14 cellular contexts compared by ENCODE assay signal in genomic region chr4:153519677-153520076, GRCh38. TPM values are rescaled to one million over a fixed set of nuclear protein-coding genes. Genes with fewer than 3 reads are reported as not detected.
DNase-seq lines count a peak whose midpoint lies in the region; ATAC-seq and TF ChIP-seq lines count a peak whose summit lies in the region.
"Had no signal": no experiment of that assay in that cellular context is flagged by ENCODE, and none has a peak within 500 bp of the region (broad histone marks: within the 10 kb centered on the region; RNA-seq: fewer than 3 reads in every experiment).

No MANE protein-coding gene starts in this region.

- H3K27ac Mint-ChIP-seq in Caco-2 (ENCODE audit: unreplicated experiment): peak overlapping the region; percentile 84
- peak overlapping the region; percentile 85 for H3K27ac Mint-ChIP-seq in activated naive CD8-positive, alpha-beta T cell treated with anti-CD3 and anti-CD28 coated beads for 36 hours
- peak overlapping the region; percentile 90 to 92 for H3K27ac Mint-ChIP-seq in natural killer cell

- intact Hi-C loops in Caco-2 (cut with micrococcal nuclease; ENCODE audit: unreplicated experiment): loop anchor here (1.0 to 2.0 kb wide), 4 partner anchors 33 to 55 kb away; partner anchors contain the start of gene TMEM131L
- intact Hi-C loops in natural killer cell (cut with micrococcal nuclease): loop anchor here (5.0 kb wide), 1 partner anchor 82 kb away; no protein-coding TSS in a partner anchor

- H3K4me3 ChIP-seq in Caco-2 (ENCODE audit: low read depth, low read length): no peak overlapping the region

- no peaks in the 10 kb centered on the region for H3K27me3 Mint-ChIP-seq in Caco-2 (ENCODE audit: insufficient read depth, unreplicated experiment)
- H3K27me3 Mint-ChIP-seq in activated naive CD8-positive, alpha-beta T cell treated with anti-CD3 and anti-CD28 coated beads for 36 hours: no peaks in the 10 kb centered on the region
- no peaks in the 10 kb centered on the region for H3K27me3 Mint-ChIP-seq in natural killer cell (ENCODE audit: low read depth in 2 of 2)

- H3K4me3 Mint-ChIP-seq in Caco-2 (ENCODE audit: unreplicated experiment) (peak overlapping the region; percentile 11), natural killer cell (peak overlapping the region; percentile 87)
- H3K4me3 Mint-ChIP-seq in activated naive CD8-positive, alpha-beta T cell treated with anti-CD3 and anti-CD28 coated beads for 36 hours: no peak overlapping the region
- H3K4me3 Mint-ChIP-seq: WTC11 had no signal

- ATAC-seq in natural killer cell (no peak), HG02763 (IDR thresholded peaks at IDR 0.05; ENCODE audit: unreplicated experiment) (no peak)
- ATAC-seq: foreskin keratinocyte, WTC11 had no signal

- no peaks in the 10 kb centered on the region for H3K9me3 ChIP-seq in Caco-2

- peaks cover 53% of the 10 kb centered on the region for H3K4me1 Mint-ChIP-seq in Caco-2 (ENCODE audit: low read depth, unreplicated experiment)
- peaks cover 78% of the 10 kb centered on the region for H3K4me1 Mint-ChIP-seq in activated naive CD8-positive, alpha-beta T cell treated with anti-CD3 and anti-CD28 coated beads for 36 hours
- peaks cover 85 to 86% of the 10 kb centered on the region in 2 donors for H3K4me1 Mint-ChIP-seq in natural killer cell

- H3K9me3 Mint-ChIP-seq in Caco-2 (ENCODE audit: unreplicated experiment): no peaks in the 10 kb centered on the region
- H3K9me3 Mint-ChIP-seq in activated naive CD8-positive, alpha-beta T cell treated with anti-CD3 and anti-CD28 coated beads for 36 hours: no peaks in the 10 kb centered on the region
- H3K9me3 Mint-ChIP-seq in natural killer cell: no peaks in the 10 kb centered on the region
- H3K9me3 Mint-ChIP-seq: WTC11 had no signal

- POLR2A ChIA-PET in Caco-2 (lab: Charles Lee): interaction anchor here (1.2 kb wide), 1 partner anchor 54 kb away, joined by 5 read pairs; the partner anchor contains the start of gene TMEM131L

- BruUV-seq in Caco-2 (replicated peaks; lab: Mats Ljungman, UMichigan): TSS peak; percentile 69

- peaks cover 36% of the 10 kb centered on the region for H3K36me3 Mint-ChIP-seq in Caco-2 (ENCODE audit: insufficient read depth, unreplicated experiment)
- peaks cover 66% of the 10 kb centered on the region for H3K36me3 Mint-ChIP-seq in activated naive CD8-positive, alpha-beta T cell treated with anti-CD3 and anti-CD28 coated beads for 36 hours
- H3K36me3 Mint-ChIP-seq in natural killer cell: no peaks in the 10 kb centered on the region
- H3K36me3 Mint-ChIP-seq: WTC11 had no signal

- H3K36me3 ChIP-seq in Caco-2 (ENCODE audit: control insufficient read depth, insufficient read depth, low read length): no peaks in the 10 kb centered on the region

- DNase-seq in Caco-2: no peak
- peak; percentile 75 for DNase-seq in LHCN-M2 (ENCODE audit: low read depth)
- no peak for DNase-seq in activated naive CD8-positive, alpha-beta T cell treated with anti-CD3 and anti-CD28 coated beads for 36 hours
- DNase-seq in natural killer cell: no peak
- no peak for DNase-seq in AG08396 (ENCODE audit: low spot score)
- DNase-seq in effector CD8-positive, alpha-beta T cell (lab: John Stamatoyannopoulos, UW): no peak
- DNase-seq: dermis blood vessel endothelial cell; DMS 273 treated with DMSO at 0.1 percent for 48 hours; foreskin keratinocyte; NCI-H510A; nucleus accumbens; stimulated activated naive CD4-positive, alpha-beta T cell treated with Interleukin-2 at 50 U/mL for 16 hours had no signal

- no peaks in the 10 kb centered on the region for H3K27me3 ChIP-seq in Caco-2 (replicated peaks; ENCODE audit: control insufficient read depth, insufficient read depth, low read length)
- H3K27me3 ChIP-seq: foreskin keratinocyte had no signal

- TF ChIP-seq CTCF in Caco-2 (IDR thresholded peaks at IDR 0.05; ENCODE audit: insufficient read depth in 1 of 2, low read depth in 1 of 2, low read length in 1 of 2, severe bottlenecking in 1 of 2, unreplicated experiment in 1 of 2) (no peak), natural killer cell (IDR thresholded peaks at IDR 0.05) (no peak)

- CTCF ChIA-PET in Caco-2 (lab: Charles Lee): interaction anchor here (1.2 kb wide), 1 partner anchor 54 kb away, joined by 4 read pairs; no protein-coding TSS in a partner anchor

- peaks cover 71% of the 10 kb centered on the region for H3K4me1 ChIP-seq in Caco-2

RNA-seq across cellular contexts. Expression of gene TMEM131L, which starts 53.5 kb away (rescaled TPM):
- total RNA-seq in Caco-2 (2022): 20.8 and 20.9 TPM in 2 replicates
- 6.8 and 7.2 TPM in 2 replicates for total RNA-seq in LHCN-M2 (2014; rRNA removed)
- polyA plus RNA-seq in LHCN-M2 (2012): 3.1 TPM
- total RNA-seq in activated naive CD8-positive, alpha-beta T cell treated with anti-CD3 and anti-CD28 coated beads for 36 hours: 10 to 100 TPM; 45.4 to 48.1 TPM
- total RNA-seq in natural killer cell: 100 to 1,000 TPM in 1 of 3 donors, 10 to 100 TPM in 2; 67.8 to 105 (median 71.1) TPM
